Comparison of ENCODE assay signal across 8 cellular contexts in genomic region chr22:39236321-39237275, GRCh38. TPM values are rescaled to one million over a fixed set of nuclear protein-coding genes. Genes with fewer than 3 reads are reported as not detected.
DNase-seq lines count a peak whose midpoint lies in the region; ATAC-seq and TF ChIP-seq lines count a peak whose summit lies in the region.

No MANE protein-coding gene starts in this region.

- H3K36me3 Mint-ChIP-seq in activated naive CD8-positive, alpha-beta T cell treated with anti-CD3 and anti-CD28 coated beads for 36 hours: no peaks in the 10 kb centered on the region
- no peaks in the 10 kb centered on the region for H3K36me3 Mint-ChIP-seq in natural killer cell

- ATAC-seq in natural killer cell (peak; percentile 56 to 78 (median 57)), HG02885 (IDR thresholded peaks at IDR 0.05; ENCODE audit: poor library complexity, unreplicated experiment) (no peak), HG03045 (IDR thresholded peaks at IDR 0.05; ENCODE audit: unreplicated experiment) (no peak)

- H3K9me3 Mint-ChIP-seq in activated naive CD8-positive, alpha-beta T cell treated with anti-CD3 and anti-CD28 coated beads for 36 hours: no peaks in the 10 kb centered on the region
- no peaks in the 10 kb centered on the region for H3K9me3 Mint-ChIP-seq in natural killer cell

- peaks cover 53% of the 10 kb centered on the region for H3K27me3 Mint-ChIP-seq in activated naive CD8-positive, alpha-beta T cell treated with anti-CD3 and anti-CD28 coated beads for 36 hours
- peaks cover 55 to 71% of the 10 kb centered on the region in 2 donors for H3K27me3 Mint-ChIP-seq in natural killer cell (ENCODE audit: low read depth in 2 of 2)

- no peak for TF ChIP-seq CTCF in natural killer cell (IDR thresholded peaks at IDR 0.05)

- H3K4me3 Mint-ChIP-seq in activated naive CD8-positive, alpha-beta T cell treated with anti-CD3 and anti-CD28 coated beads for 36 hours: peak overlapping the region; percentile 56
- H3K4me3 Mint-ChIP-seq in natural killer cell: peak overlapping the region; percentile 87

- peaks cover 67% of the 10 kb centered on the region for H3K4me1 Mint-ChIP-seq in activated naive CD8-positive, alpha-beta T cell treated with anti-CD3 and anti-CD28 coated beads for 36 hours
- H3K4me1 Mint-ChIP-seq in natural killer cell: peaks cover 40 to 65% of the 10 kb centered on the region in 2 donors

- H3K27ac Mint-ChIP-seq in activated naive CD8-positive, alpha-beta T cell treated with anti-CD3 and anti-CD28 coated beads for 36 hours: peak overlapping the region; percentile 32
- H3K27ac Mint-ChIP-seq in natural killer cell: peak overlapping the region; percentile 45 to 69

- DNase-seq in SIG-M5 treated with dmso at 0.1 percent for 504 hours (lab: John Stamatoyannopoulos, UW; ENCODE audit: unreplicated experiment) (peak; percentile 61), SIG-M5 (lab: John Stamatoyannopoulos, UW) (no peak), NCI-H345 (lab: John Stamatoyannopoulos, UW) (peak; percentile 83), natural killer cell (peak; percentile 47), NCI-H774 (lab: John Stamatoyannopoulos, UW) (no peak)
- DNase-seq in activated naive CD8-positive, alpha-beta T cell treated with anti-CD3 and anti-CD28 coated beads for 36 hours: peak; percentile 69

- intact Hi-C loops in natural killer cell (cut with micrococcal nuclease): loop anchor here (1.0 to 5.0 kb wide), 2 partner anchors 41 to 62 kb away; no protein-coding TSS in a partner anchor

RNA-seq across cellular contexts. Expression of gene PDGFB, which starts 8.2 kb away (rescaled TPM):
- under 1 TPM; 0.35 to 0.40 TPM for total RNA-seq in activated naive CD8-positive, alpha-beta T cell treated with anti-CD3 and anti-CD28 coated beads for 36 hours
- 1 to 10 TPM in 1 of 3 donors, under 1 TPM in 2; 0.28 to 1.2 (median 0.31) TPM for total RNA-seq in natural killer cell

Comparison
In these comparisons a context has a peak if more than half of its experiments do, and no peak if none do; other contexts are left out.
1. DNase-seq: peak in SIG-M5 treated with dmso at 0.1 percent for 504 hours (single experiment), NCI-H345 (single experiment), activated naive CD8-positive, alpha-beta T cell treated with anti-CD3 and anti-CD28 coated beads for 36 hours (single experiment) and natural killer cell (single experiment); none in SIG-M5 (single experiment) and NCI-H774 (single experiment).
2. ATAC-seq: peak in natural killer cell (3 of 3); none in HG02885 (single experiment) and HG03045 (single experiment).